In the genomic region with DNA sequence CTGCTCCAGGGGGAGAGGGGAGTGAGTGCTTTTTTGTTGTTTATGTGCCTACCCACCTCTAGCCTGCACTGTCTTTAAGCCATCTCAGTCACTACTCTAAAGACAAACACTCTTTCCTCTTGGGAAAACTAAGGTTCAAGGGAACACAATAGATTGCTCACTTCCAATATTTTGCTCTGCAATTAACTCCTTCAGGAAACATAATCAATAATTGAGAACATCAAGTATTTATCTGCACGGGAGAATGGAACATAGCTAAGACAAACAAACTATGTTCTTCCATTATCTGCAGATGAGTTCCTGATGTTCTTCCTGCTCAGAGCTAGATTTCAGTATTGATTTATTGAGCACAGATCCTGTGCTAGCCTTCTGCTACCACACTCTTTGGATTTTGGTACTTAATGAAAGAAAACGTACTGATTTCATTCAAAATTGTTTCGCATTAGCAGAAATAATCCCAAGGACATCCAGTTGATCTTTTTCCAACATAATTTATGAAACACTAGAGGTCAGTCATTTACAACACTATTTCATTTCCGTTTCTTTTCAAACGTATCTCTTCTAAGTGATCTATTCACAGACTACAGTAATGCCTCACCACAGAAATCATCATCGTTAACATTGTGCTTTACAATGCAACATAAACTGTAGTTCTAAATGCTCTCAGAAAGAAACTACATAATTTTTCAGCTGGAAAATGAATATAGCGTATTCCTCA, we compare ENCODE assay signal across 1 cellular context.
TF ChIP-seq lines count a peak whose summit lies in the region.

No MANE protein-coding gene starts in this region.

TF ChIP-seq in endothelial cell of umbilical vein, 7 proteins besides CTCF, POLR2A, EP300 and RAD21:
- TF ChIP-seq MYC (IDR thresholded peaks at IDR 0.05; ENCODE audit: low read depth, low read length) = no peak
- TF ChIP-seq EZH2 (IDR thresholded peaks at IDR 0.05; ENCODE audit: borderline replicate concordance, low read depth, low read length, severe bottlenecking) = no peak
- TF ChIP-seq, protein P1, sequence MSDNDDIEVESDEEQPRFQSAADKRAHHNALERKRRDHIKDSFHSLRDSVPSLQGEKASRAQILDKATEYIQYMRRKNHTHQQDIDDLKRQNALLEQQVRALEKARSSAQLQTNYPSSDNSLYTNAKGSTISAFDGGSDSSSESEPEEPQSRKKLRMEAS (IDR thresholded peaks at IDR 0.05; ENCODE audit: insufficient read depth, insufficient read length) = no peak
- no peak for TF ChIP-seq POLR2AphosphoS5 (IDR thresholded peaks at IDR 0.05; ENCODE audit: insufficient read depth, low read depth, low read length)
- TF ChIP-seq JUN (IDR thresholded peaks at IDR 0.05; ENCODE audit: borderline replicate concordance, insufficient read depth, insufficient read length, low read depth) = no peak
- no peak for TF ChIP-seq GATA2 (IDR thresholded peaks at IDR 0.05; ENCODE audit: insufficient read depth, insufficient read length, low read depth, low read length)
- TF ChIP-seq FOS (IDR thresholded peaks at IDR 0.05; ENCODE audit: borderline replicate concordance, insufficient read depth, low read length) = no peak
